In genomic region chr18:213505-213904, GRCh38 we compare ENCODE assay signal across 15 cellular contexts.
"Had no signal": no experiment of that assay in that cellular context is flagged by ENCODE, and none has a peak within 500 bp of the region (broad histone marks: within the 10 kb centered on the region; RNA-seq: fewer than 3 reads in every experiment).

No MANE protein-coding gene starts in this region.

- H3K9me3 ChIP-seq: heart left ventricle had no signal

- ATAC-seq: esophagus mucosa, heart left ventricle, left lobe of liver had no signal

- H3K4me1 ChIP-seq: heart left ventricle had no signal

- H3K27ac Mint-ChIP-seq: activated CD4-positive, alpha-beta memory T cell treated with anti-CD3 and anti-CD28 coated beads for 36 hours; activated T-helper 1 cell treated with anti-CD3 and anti-CD28 coated beads, Interleukin-12 subunit alpha, Interleukin-12 subunit beta, Interleukin-2, Interleukin-4 antibody, amounts not matched to agents 30 ng/mL and 10 ng/mL and 1 ng/mL, durations not matched to agents 14 hours and 24 hours and 36 hours had no signal

- H3K4me3 ChIP-seq: heart left ventricle had no signal

- H3K27me3 Mint-ChIP-seq: activated CD4-positive, alpha-beta memory T cell treated with anti-CD3 and anti-CD28 coated beads for 36 hours had no signal

- H3K27me3 ChIP-seq: heart left ventricle had no signal

- H3K4me1 Mint-ChIP-seq: neural crest cell had no signal

- H3K9me3 Mint-ChIP-seq: activated CD4-positive, alpha-beta memory T cell treated with anti-CD3 and anti-CD28 coated beads for 36 hours; activated T-helper 1 cell treated with anti-CD3 and anti-CD28 coated beads, Interleukin-12 subunit alpha, Interleukin-12 subunit beta, Interleukin-2, Interleukin-4 antibody, amounts not matched to agents 30 ng/mL and 10 ng/mL and 1 ng/mL, durations not matched to agents 14 hours and 24 hours and 36 hours; neural crest cell had no signal

- H3K27ac ChIP-seq: heart left ventricle had no signal

- H3K4me3 Mint-ChIP-seq: activated CD4-positive, alpha-beta memory T cell treated with anti-CD3 and anti-CD28 coated beads for 36 hours; activated T-helper 1 cell treated with anti-CD3 and anti-CD28 coated beads, Interleukin-12 subunit alpha, Interleukin-12 subunit beta, Interleukin-2, Interleukin-4 antibody, amounts not matched to agents 30 ng/mL and 10 ng/mL and 1 ng/mL, durations not matched to agents 14 hours and 24 hours and 36 hours; neural crest cell had no signal

- DNase-seq: activated CD4-positive, alpha-beta memory T cell treated with anti-CD3 and anti-CD28 coated beads for 36 hours; activated CD4-positive, CD25-positive, alpha-beta regulatory T cell treated with anti-CD3 and anti-CD28 coated beads, Interleukin-2, amount 50 U/mL, for 72 hours; activated CD8-positive, alpha-beta memory T cell treated with anti-CD3 and anti-CD28 coated beads, Interleukin-2, amount 50 U/mL, for 4 hours; activated naive CD4-positive, alpha-beta T cell treated with Interleukin-2 at 50 U/mL for 16 hours; cerebellar nuclear complex; dermis blood vessel endothelial cell; heart left ventricle; SHP77 treated with DMSO at 0.1 percent for 48 hours; stimulated activated CD4-positive, alpha-beta T cell treated with anti-CD3 and anti-CD28 coated beads, Interleukin-15, amount 100 ng/mL, for 24 hours; stimulated activated CD4-positive, alpha-beta T cell treated with anti-CD3 and anti-CD28 coated beads, Interleukin-4, amount 100 ng/mL, for 4 hours; trophoblast cell had no signal
